ENCODE assay signal across 9 cellular contexts in genomic region chr2:25617948-25618646, GRCh38. TPM values are rescaled to one million over a fixed set of nuclear protein-coding genes. Genes with fewer than 3 reads are reported as not detected.
DNase-seq lines count a peak whose midpoint lies in the region; ATAC-seq and TF ChIP-seq lines count a peak whose summit lies in the region.
"Had no signal": no experiment of that assay in that cellular context is flagged by ENCODE, and none has a peak within 500 bp of the region (broad histone marks: within the 10 kb centered on the region; RNA-seq: fewer than 3 reads in every experiment).

No MANE protein-coding gene starts in this region.

- peak overlapping the region; percentile 17; the same call in 1 of the 2 replicates for H3K4me2 ChIP-seq in HCT116 (ENCODE audit: low read length)

- H3K36me3 ChIP-seq in HCT116 (ENCODE audit: control insufficient read depth in 1 of 2, insufficient read depth in 2 of 2, low read length in 2 of 2) (no peaks in the 10 kb centered on the region), suprapubic skin (no peaks in the 10 kb centered on the region)

- H3K9me3 Mint-ChIP-seq in MCF 10A (ENCODE audit: unreplicated experiment), result no peaks in the 10 kb centered on the region
- no peaks in the 10 kb centered on the region for H3K9me3 Mint-ChIP-seq in T-helper 2 cell treated with Interferon-gamma antibody and Interleukin-4, amounts not matched to agents 5 μg/mL and 100 μg/mL, for 36 hours
- H3K9me3 Mint-ChIP-seq in activated T-cell treated with anti-CD3 and anti-CD28 coated beads, Interleukin-2, amount 50 U/mL, for 4 hours, result no peaks in the 10 kb centered on the region

- TF ChIP-seq CTCF in HCT116 (IDR thresholded peaks at IDR 0.05 in 2 of 3, conservative IDR thresholded peaks at IDR 0.05 in 1 of 3; ENCODE audit: borderline replicate concordance in 1 of 3, insufficient read depth in 1 of 3, low read depth in 2 of 3, low read length in 2 of 3) (no peak), MCF 10A (IDR thresholded peaks at IDR 0.05; ENCODE audit: unreplicated experiment) (no peak), suprapubic skin (IDR thresholded peaks at IDR 0.05) (no peak)

- peak overlapping the region; percentile 61 for H3K4me3 Mint-ChIP-seq in MCF 10A (ENCODE audit: unreplicated experiment)
- H3K4me3 Mint-ChIP-seq in T-helper 2 cell treated with Interferon-gamma antibody and Interleukin-4, amounts not matched to agents 5 μg/mL and 100 μg/mL, for 36 hours, result no peak overlapping the region
- H3K4me3 Mint-ChIP-seq in activated T-cell treated with anti-CD3 and anti-CD28 coated beads, Interleukin-2, amount 50 U/mL, for 4 hours, result no peak overlapping the region

- RAD21 ChIA-PET in HCT116 (lab: Charles Lee; ENCODE audit: low non-redundant PET in 1 of 2, low total read pairs in 2 of 2, uncharacterized antibody in 2 of 2, unreplicated experiment in 2 of 2), result no interaction called here

- H3K9me3 ChIP-seq in HCT116 (ENCODE audit: control insufficient read depth in 1 of 2, insufficient read depth in 1 of 2, low read depth in 1 of 2, low read length in 2 of 2) (no peaks in the 10 kb centered on the region), suprapubic skin (no peaks in the 10 kb centered on the region)

- no peak for TF ChIP-seq RAD21 in HCT116 (IDR thresholded peaks at IDR 0.05; ENCODE audit: low read depth)

- H3K4me1 ChIP-seq in HCT116 (ENCODE audit: control insufficient read depth in 1 of 2, insufficient read depth in 2 of 2, low read length in 2 of 2) (peaks cover 12 to 15% of the 10 kb centered on the region in 2 experiments), suprapubic skin (peaks cover 22% of the 10 kb centered on the region)

- TF ChIP-seq POLR2A in HCT116 (IDR thresholded peaks at IDR 0.05; ENCODE audit: borderline replicate concordance, extremely low read depth, insufficient read depth, insufficient read length) (no peak), suprapubic skin (IDR thresholded peaks at IDR 0.05) (no peak)

- H3K4me3 ChIP-seq in HCT116 (replicated peaks in 1 of 2; ENCODE audit: low read depth in 1 of 2, low read length in 2 of 2), result no peak overlapping the region
- H3K4me3 ChIP-seq in suprapubic skin, result no peak overlapping the region

- POLR2A ChIA-PET in HCT116 (lab: Charles Lee) (no interaction called here), MCF 10A (lab: Yijun Ruan, JAX) (interaction anchor here (0.6 to 3.7 kb wide), 13 partner anchors 10 to 1446 kb away, joined by 3 to 42 read pairs (median 6); partner anchors contain the start of genes ASXL2 and DTNB)

- H3K4me1 Mint-ChIP-seq in MCF 10A (ENCODE audit: insufficient read depth, unreplicated experiment), result peaks cover 40% of the 10 kb centered on the region
- peaks cover 1% of the 10 kb centered on the region for H3K4me1 Mint-ChIP-seq in T-helper 2 cell treated with Interferon-gamma antibody and Interleukin-4, amounts not matched to agents 5 μg/mL and 100 μg/mL, for 36 hours (ENCODE audit: low read depth)
- H3K4me1 Mint-ChIP-seq in activated T-cell treated with anti-CD3 and anti-CD28 coated beads, Interleukin-2, amount 50 U/mL, for 4 hours (ENCODE audit: low read depth), result no peaks in the 10 kb centered on the region

- no peak overlapping the region for H3K9ac ChIP-seq in HCT116 (ENCODE audit: low read length)

- H3K36me3 Mint-ChIP-seq in MCF 10A (ENCODE audit: insufficient read depth, unreplicated experiment), result peaks cover 6% of the 10 kb centered on the region
- H3K36me3 Mint-ChIP-seq in T-helper 2 cell treated with Interferon-gamma antibody and Interleukin-4, amounts not matched to agents 5 μg/mL and 100 μg/mL, for 36 hours (ENCODE audit: low read depth), result peaks cover 3% of the 10 kb centered on the region
- H3K36me3 Mint-ChIP-seq in activated T-cell treated with anti-CD3 and anti-CD28 coated beads, Interleukin-2, amount 50 U/mL, for 4 hours (ENCODE audit: insufficient read depth), result peaks cover 17% of the 10 kb centered on the region

- BruUV-seq in HCT116 (replicated peaks; lab: Mats Ljungman, UMichigan), result no TSS peak
- BruUV-seq in MCF 10A (replicated peaks; lab: Mats Ljungman, UMichigan), result TSS peak; percentile 63

- intact Hi-C loops in HCT116 (cut with micrococcal nuclease), result no loop called here
- intact Hi-C loops in MCF 10A (cut with micrococcal nuclease), result loop anchor here (2.0 kb wide), 1 partner anchor 55 kb away; the partner anchor contains the start of gene DTNB

- H3K9me2 ChIP-seq in HCT116 (ENCODE audit: insufficient read depth), result no peaks in the 10 kb centered on the region

- no peaks in the 10 kb centered on the region for H4K20me1 ChIP-seq in HCT116 (ENCODE audit: insufficient read depth)

- H3K27ac ChIP-seq in HCT116 (ENCODE audit: low read depth, low read length), result no peak overlapping the region
- peak overlapping the region; percentile 80 for H3K27ac ChIP-seq in suprapubic skin

- H3K27me3 ChIP-seq in HCT116 (ENCODE audit: insufficient read depth, low read length), result no peaks in the 10 kb centered on the region
- no peaks in the 10 kb centered on the region for H3K27me3 ChIP-seq in suprapubic skin

- CTCF ChIA-PET in HCT116 (lab: Charles Lee), result interaction anchor here (1.3 to 2.4 kb wide), 3 partner anchors 11 to 82 kb away, joined by 3 to 12 read pairs (median 5); no protein-coding TSS in a partner anchor
- CTCF ChIA-PET in MCF 10A (lab: Yijun Ruan, JAX), result interaction anchor here (1.9 to 3.5 kb wide), 5 partner anchors 11 to 81 kb away, joined by 5 to 26 read pairs (median 20); no protein-coding TSS in a partner anchor

- 46% methylated on average over 7 of the region's 7 CpGs for WGBS in suprapubic skin

- no peaks in the 10 kb centered on the region for H3K27me3 Mint-ChIP-seq in MCF 10A (ENCODE audit: insufficient read depth, unreplicated experiment)
- H3K27me3 Mint-ChIP-seq in T-helper 2 cell treated with Interferon-gamma antibody and Interleukin-4, amounts not matched to agents 5 μg/mL and 100 μg/mL, for 36 hours (ENCODE audit: low read depth), result no peaks in the 10 kb centered on the region
- no peaks in the 10 kb centered on the region for H3K27me3 Mint-ChIP-seq in activated T-cell treated with anti-CD3 and anti-CD28 coated beads, Interleukin-2, amount 50 U/mL, for 4 hours (ENCODE audit: low read depth)

- DNase-seq in HCT116 (ENCODE audit: low read depth, low spot score) (no peak), MCF 10A (ENCODE audit: unreplicated experiment) (peak; percentile 79), iris pigment epithelial cell (ENCODE audit: low read depth) (peak; percentile 94), suprapubic skin (ENCODE audit: low spot score in 2 of 2) (no peak), NCI-H526 (lab: John Stamatoyannopoulos, UW) (no peak)
- no peak for DNase-seq in T-helper 2 cell treated with Interferon-gamma antibody and Interleukin-4, amounts not matched to agents 5 μg/mL and 100 μg/mL, for 36 hours (ENCODE audit: low spot score)
- no peak for DNase-seq in activated T-cell treated with anti-CD3 and anti-CD28 coated beads, Interleukin-2, amount 50 U/mL, for 4 hours
- DNase-seq: MM.1S had no signal

- no peak for TF ChIP-seq EP300 in suprapubic skin (IDR thresholded peaks at IDR 0.05)

- H3K79me2 ChIP-seq in HCT116 (ENCODE audit: insufficient read depth, low read length), result no peaks in the 10 kb centered on the region

- H3K27ac Mint-ChIP-seq in MCF 10A (ENCODE audit: low read depth, unreplicated experiment), result peak overlapping the region; percentile 85
- no peak overlapping the region for H3K27ac Mint-ChIP-seq in T-helper 2 cell treated with Interferon-gamma antibody and Interleukin-4, amounts not matched to agents 5 μg/mL and 100 μg/mL, for 36 hours

- ATAC-seq in HCT116 (0 out of 2 replicates have a peak, but pooled peaks have one; percentile 20), HG03159 (IDR thresholded peaks at IDR 0.05; ENCODE audit: unreplicated experiment) (no peak)
- no peak for ATAC-seq in activated T-cell treated with anti-CD3 and anti-CD28 coated beads, Interleukin-2, amount 50 U/mL, for 4 hours

- no peak overlapping the region for H2AFZ ChIP-seq in HCT116 (ENCODE audit: low read depth, low read length, poor library complexity, severe bottlenecking)

TF ChIP-seq in HCT116, 20 proteins besides CTCF, POLR2A, EP300 and RAD21 (continues in another document):
- no peak for TF ChIP-seq SIN3A (IDR thresholded peaks at IDR 0.05; ENCODE audit: low read depth)
- no peak for TF ChIP-seq MAX (IDR thresholded peaks at IDR 0.05)
- no peak for TF ChIP-seq CEBPB (IDR thresholded peaks at IDR 0.05; ENCODE audit: low read depth)
- no peak for TF ChIP-seq ZBTB33 (IDR thresholded peaks at IDR 0.05; ENCODE audit: extremely low read depth, insufficient replicate concordance, low read length)
- no peak for TF ChIP-seq JUND (IDR thresholded peaks at IDR 0.05)

RNA-seq across cellular contexts. Expression of gene DTNB, which starts 55.3 kb away (rescaled TPM):
- total RNA-seq in HCT116 (2021; ENCODE audit: unreplicated experiment) (30.2 TPM), MCF 10A (2022) (22.7 and 26.3 TPM in 2 replicates), suprapubic skin (10 to 100 TPM; 11.8 to 40.1 (median 24.1) TPM)
- polyA plus RNA-seq in HCT116 (2012), result 25.2 and 29.8 TPM in 2 replicates
- total RNA-seq in activated T-cell treated with anti-CD3 and anti-CD28 coated beads, Interleukin-2, amount 50 U/mL, for 4 hours, result 10 to 100 TPM in 2 of 3 donors, 1 to 10 TPM in 1; 9.1 to 12.3 (median 11.2) TPM

Comparison
In these comparisons a context has a peak if more than half of its experiments do, and no peak if none do; other contexts are left out.
1. DNase-seq: peak in MCF 10A (single experiment) and iris pigment epithelial cell (single experiment); none in HCT116 (single experiment), suprapubic skin (0 of 2), T-helper 2 cell treated with Interferon-gamma antibody and Interleukin-4, amounts not matched to agents 5 μg/mL and 100 μg/mL, for 36 hours (single experiment), activated T-cell treated with anti-CD3 and anti-CD28 coated beads, Interleukin-2, amount 50 U/mL, for 4 hours (single experiment) and NCI-H526 (0 of 2).